Comparison of ENCODE assay signal across 26 cellular contexts in genomic region chr2:171289336-171289735, GRCh38.
"Had no signal": no experiment of that assay in that cellular context is flagged by ENCODE, and none has a peak within 500 bp of the region (broad histone marks: within the 10 kb centered on the region; RNA-seq: fewer than 3 reads in every experiment).

No MANE protein-coding gene starts in this region.

- H3K27me3 Mint-ChIP-seq: activated CD4-positive, alpha-beta memory T cell treated with anti-CD3 and anti-CD28 coated beads, Interleukin-2, amount 10 ng/mL, durations not matched to agents 7 days and 5 days; activated CD4-positive, alpha-beta T cell treated with anti-CD3 and anti-CD28 coated beads, Interleukin-2, amount 10 ng/mL, durations not matched to agents 7 days and 5 days; activated T-cell treated with anti-CD3 and anti-CD28 coated beads, Interleukin-2, amount 50 U/mL, for 24 hours; T-cell had no signal

- H3K9me3 Mint-ChIP-seq: activated CD4-positive, alpha-beta memory T cell treated with anti-CD3 and anti-CD28 coated beads, Interleukin-2, amount 10 ng/mL, durations not matched to agents 7 days and 5 days; activated CD4-positive, alpha-beta T cell treated with anti-CD3 and anti-CD28 coated beads, Interleukin-2, amount 10 ng/mL, durations not matched to agents 7 days and 5 days; activated naive CD4-positive, alpha-beta T cell treated with anti-CD3 and anti-CD28 coated beads, Interleukin-2, amount 10 ng/mL, durations not matched to agents 7 days and 5 days; activated T-cell treated with anti-CD3 and anti-CD28 coated beads, Interleukin-2, amount 50 U/mL, for 24 hours; endodermal cell; mesothelial cell of epicardium; naive thymus-derived CD4-positive, alpha-beta T cell; neural crest cell; T-cell had no signal

- H3K4me3 Mint-ChIP-seq: activated CD4-positive, alpha-beta memory T cell treated with anti-CD3 and anti-CD28 coated beads, Interleukin-2, amount 10 ng/mL, durations not matched to agents 7 days and 5 days; activated CD4-positive, alpha-beta T cell treated with anti-CD3 and anti-CD28 coated beads, Interleukin-2, amount 10 ng/mL, durations not matched to agents 7 days and 5 days; activated naive CD4-positive, alpha-beta T cell treated with anti-CD3 and anti-CD28 coated beads, Interleukin-2, amount 10 ng/mL, durations not matched to agents 7 days and 5 days; activated T-cell treated with anti-CD3 and anti-CD28 coated beads, Interleukin-2, amount 50 U/mL, for 24 hours; endodermal cell; mesothelial cell of epicardium; naive thymus-derived CD4-positive, alpha-beta T cell; neural crest cell; T-cell had no signal

- H3K27ac ChIP-seq: brain microvascular endothelial cell, gastrocnemius medialis, right atrium auricular region, transverse colon had no signal

- DNase-seq: activated CD4-positive, alpha-beta memory T cell treated with anti-CD3 and anti-CD28 coated beads, Interleukin-2, amount 10 ng/mL, durations not matched to agents 7 days and 5 days; activated CD4-positive, alpha-beta T cell treated with anti-CD3 and anti-CD28 coated beads, Interleukin-2, amount 10 ng/mL, durations not matched to agents 7 days and 5 days; activated CD8-positive, alpha-beta memory T cell treated with anti-CD3 and anti-CD28 coated beads, Interleukin-2, amount 50 U/mL, for 48 hours; activated gamma-delta T cell; activated naive CD4-positive, alpha-beta T cell treated with anti-CD3 and anti-CD28 coated beads, Interleukin-2, amount 10 ng/mL, durations not matched to agents 7 days and 5 days; activated T-cell treated with anti-CD3 and anti-CD28 coated beads, Interleukin-2, amount 50 U/mL, for 24 hours; brain microvascular endothelial cell; cortex of kidney; endodermal cell; gastrocnemius medialis; head of caudate nucleus; hippocampal formation; left cardiac atrium; left ventricle myocardium superior; naive thymus-derived CD4-positive, alpha-beta T cell; occipital lobe; stimulated activated CD4-positive, alpha-beta T cell treated with anti-CD3 and anti-CD28 coated beads, Interleukin-15, amount 100 ng/mL, for 24 hours; stimulated activated CD4-positive, alpha-beta T cell treated with anti-CD3 and anti-CD28 coated beads, Interleukin-2, amount 100 ng/mL, for 24 hours; stimulated activated naive CD4-positive, alpha-beta T cell; T-cell; transverse colon had no signal

- H3K36me3 Mint-ChIP-seq: activated naive CD4-positive, alpha-beta T cell treated with anti-CD3 and anti-CD28 coated beads, Interleukin-2, amount 10 ng/mL, durations not matched to agents 7 days and 5 days; mesothelial cell of epicardium; naive thymus-derived CD4-positive, alpha-beta T cell; T-cell had no signal

- H3K9me3 ChIP-seq: gastrocnemius medialis, right atrium auricular region, transverse colon had no signal

- H3K36me3 ChIP-seq: brain microvascular endothelial cell, gastrocnemius medialis, right atrium auricular region, transverse colon had no signal

- H3K27me3 ChIP-seq: brain microvascular endothelial cell, gastrocnemius medialis, right atrium auricular region, transverse colon had no signal

- H3K4me1 Mint-ChIP-seq: activated CD4-positive, alpha-beta memory T cell treated with anti-CD3 and anti-CD28 coated beads, Interleukin-2, amount 10 ng/mL, durations not matched to agents 7 days and 5 days; activated CD4-positive, alpha-beta T cell treated with anti-CD3 and anti-CD28 coated beads, Interleukin-2, amount 10 ng/mL, durations not matched to agents 7 days and 5 days; activated naive CD4-positive, alpha-beta T cell treated with anti-CD3 and anti-CD28 coated beads, Interleukin-2, amount 10 ng/mL, durations not matched to agents 7 days and 5 days; naive thymus-derived CD4-positive, alpha-beta T cell; T-cell had no signal

- H3K4me3 ChIP-seq: gastrocnemius medialis, right atrium auricular region, transverse colon had no signal

- ATAC-seq: activated CD4-positive, CD25-positive, alpha-beta regulatory T cell treated with anti-CD3 and anti-CD28 coated beads, Interleukin-2, amount 50 U/mL, for 24 hours; esophagus mucosa; gastrocnemius medialis; left cardiac atrium; left ventricle myocardium superior; naive thymus-derived CD4-positive, alpha-beta T cell; T-cell had no signal

- H3K4me1 ChIP-seq: gastrocnemius medialis, right atrium auricular region, transverse colon had no signal

- H3K27ac Mint-ChIP-seq: activated CD4-positive, alpha-beta memory T cell treated with anti-CD3 and anti-CD28 coated beads, Interleukin-2, amount 10 ng/mL, durations not matched to agents 7 days and 5 days; activated CD4-positive, alpha-beta T cell treated with anti-CD3 and anti-CD28 coated beads, Interleukin-2, amount 10 ng/mL, durations not matched to agents 7 days and 5 days; activated naive CD4-positive, alpha-beta T cell treated with anti-CD3 and anti-CD28 coated beads, Interleukin-2, amount 10 ng/mL, durations not matched to agents 7 days and 5 days; activated T-cell treated with anti-CD3 and anti-CD28 coated beads, Interleukin-2, amount 50 U/mL, for 24 hours; endodermal cell; mesothelial cell of epicardium; naive thymus-derived CD4-positive, alpha-beta T cell; T-cell had no signal
